14 cellular contexts compared by ENCODE assay signal in the genomic region with DNA sequence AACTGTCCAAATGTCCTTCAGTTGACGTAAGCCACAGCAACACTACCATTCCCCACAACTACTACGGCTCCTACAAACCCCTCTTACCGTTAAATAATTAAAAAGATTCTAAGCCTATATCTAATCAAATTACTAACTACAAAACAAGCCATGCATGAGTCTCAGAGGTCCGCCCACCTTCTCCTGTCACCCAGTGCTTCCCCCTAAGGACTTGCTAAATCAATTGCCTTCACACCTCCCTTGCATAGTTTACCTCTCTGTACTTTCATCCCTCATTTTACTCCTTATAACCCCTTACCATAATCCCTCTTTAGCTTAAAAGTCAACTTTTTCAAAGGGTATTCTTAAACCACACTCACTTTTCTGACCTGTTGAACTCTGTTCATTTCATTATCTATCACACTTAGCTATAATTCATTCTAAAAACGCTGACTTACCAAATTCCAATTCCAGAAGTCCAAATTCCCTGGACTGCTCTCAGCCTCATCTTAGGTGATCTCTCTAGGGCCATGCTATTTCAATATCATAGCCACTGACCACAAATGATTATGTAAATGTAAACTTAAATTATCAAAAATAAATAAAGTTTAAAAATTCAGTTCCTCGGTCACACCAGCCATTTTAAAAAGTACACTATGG.
DNase-seq lines count a peak whose midpoint lies in the region; ATAC-seq, FAIRE-seq and TF ChIP-seq lines count a peak whose summit lies in the region.
"Had no signal": no experiment of that assay in that cellular context is flagged by ENCODE, and none has a peak within 500 bp of the region (broad histone marks: within the 10 kb centered on the region; RNA-seq: fewer than 3 reads in every experiment).

No MANE protein-coding gene starts in this region.

- ATAC-seq in A549 (no peak), GM23338 (peak; percentile 34; the same call in 2 of the 3 replicates), K562 (no peak), HG03175 (IDR thresholded peaks at IDR 0.05; ENCODE audit: unreplicated experiment) (no peak)

- H3K9ac ChIP-seq in K562 (ENCODE audit: insufficient read depth in 1 of 2, low read depth in 2 of 2, low read length in 2 of 2) = no peak overlapping the region
- H3K9ac ChIP-seq: BLaER1 had no signal

- WGBS in A549 (ENCODE audit: missing lambda C conversion rate) = 94% methylated on average over 6 of the region's 6 CpGs
- WGBS in K562 (ENCODE audit: insufficient coverage, low coverage, missing lambda C conversion rate) = 93% methylated on average over 5 of the region's 6 CpGs
- WGBS in small intestine, 3 donors = 78 to 84% (median 83%) methylated on average over 6 of the region's 6 CpGs

- FAIRE-seq in A549 (lab: Jason Lieb, UNC) (no peak), K562 (lab: Jason Lieb, UNC) (no peak), small intestine (lab: Jason Lieb, UNC) (no peak)
- FAIRE-seq: A204.1, H1 had no signal

- no peaks in the 10 kb centered on the region for H3K4me1 ChIP-seq in A549
- H3K4me1 ChIP-seq in GM23338 (ENCODE audit: insufficient read depth) = no peaks in the 10 kb centered on the region
- no peaks in the 10 kb centered on the region for H3K4me1 ChIP-seq in K562 (replicated peaks in 1 of 2; ENCODE audit: control insufficient read depth in 2 of 2, insufficient read depth in 2 of 2, low read length in 2 of 2)
- peaks cover 0 to 2% of the 10 kb centered on the region in 2 donors for H3K4me1 ChIP-seq in small intestine (ENCODE audit: control insufficient read depth in 2 of 2, insufficient read depth in 1 of 2, low read depth in 1 of 2, low read length in 1 of 2)
- no peaks in the 10 kb centered on the region for H3K4me1 ChIP-seq in vagina
- H3K4me1 ChIP-seq: BLaER1, HAP-1 had no signal

- H3K27me3 ChIP-seq in GM23338 (ENCODE audit: insufficient read depth) (no peaks in the 10 kb centered on the region), K562 (ENCODE audit: control insufficient read depth in 2 of 2, insufficient read depth in 2 of 2, low read length in 2 of 2) (no peaks in the 10 kb centered on the region), small intestine (ENCODE audit: control insufficient read depth in 2 of 2, insufficient read depth in 2 of 2, low read length in 2 of 2) (no peaks in the 10 kb centered on the region), vagina (no peaks in the 10 kb centered on the region)
- H3K27me3 ChIP-seq: BLaER1 had no signal

- in situ Hi-C loops in K562 (cut with MboI) = no loop called here

- no peaks in the 10 kb centered on the region for H3F3A ChIP-seq in GM23338 (replicated peaks; ENCODE audit: low read depth)

- no peak overlapping the region for H3K4me2 ChIP-seq in A549
- H3K4me2 ChIP-seq in GM23338 = no peak overlapping the region
- no peak overlapping the region for H3K4me2 ChIP-seq in K562 (ENCODE audit: insufficient read depth, low read length)
- H3K4me2 ChIP-seq: BLaER1 had no signal

- peaks cover 3% of the 10 kb centered on the region for H3K27me3 Mint-ChIP-seq in GM23338 (ENCODE audit: insufficient read depth, low read depth, poor library complexity)
- H3K27me3 Mint-ChIP-seq: CD4-positive, alpha-beta memory T cell had no signal

- no peak for DNase-seq in A549 (ENCODE audit: low read depth in 1 of 2, low spot score in 1 of 2)
- DNase-seq in GM23338 (ENCODE audit: low spot score) = peak; percentile 17
- no peak for DNase-seq in K562 (ENCODE audit: extremely low read depth in 1 of 4, low spot score in 3 of 4)
- peak; percentile 69 for DNase-seq in small intestine
- DNase-seq in vagina (ENCODE audit: extremely low spot score in 2 of 2) = no peak
- DNase-seq: CD4-positive, alpha-beta memory T cell; DMS79 treated with DMSO at 0.1 percent for 48 hours; GF-D8 had no signal

- peaks cover 4% of the 10 kb centered on the region; the same call in 2 of the 3 replicates for H3K4me1 Mint-ChIP-seq in GM23338
- H3K4me1 Mint-ChIP-seq: CD14-positive monocyte; CD4-positive, alpha-beta memory T cell had no signal

- TF ChIP-seq RAD21 in A549 (conservative IDR thresholded peaks at IDR 0.05 in 1 of 2, IDR thresholded peaks at IDR 0.05 in 1 of 2) (no peak), K562 (CRISPR knock-in tag; conservative IDR thresholded peaks at IDR 0.05 in 1 of 2, IDR thresholded peaks at IDR 0.05 in 1 of 2) (no peak)

- no peak overlapping the region for H3K4me3 Mint-ChIP-seq in GM23338
- H3K4me3 Mint-ChIP-seq: CD14-positive monocyte; CD4-positive, alpha-beta memory T cell had no signal

- H3K36me3 ChIP-seq in GM23338 (ENCODE audit: insufficient read depth) = no peaks in the 10 kb centered on the region
- peaks cover under 1% of the 10 kb centered on the region; the same call in 1 of the 3 replicates for H3K36me3 ChIP-seq in K562 (ENCODE audit: control insufficient read depth, insufficient read depth, low read length)
- H3K36me3 ChIP-seq in small intestine (ENCODE audit: control insufficient read depth in 2 of 2, insufficient read depth in 2 of 2, low read length in 2 of 2) = no peaks in the 10 kb centered on the region
- no peaks in the 10 kb centered on the region for H3K36me3 ChIP-seq in vagina

- H3K9me3 ChIP-seq in A549 (no peaks in the 10 kb centered on the region), K562 (replicated peaks; ENCODE audit: control insufficient read depth, insufficient read depth, low read depth, low read length) (no peaks in the 10 kb centered on the region), small intestine (ENCODE audit: control insufficient read depth, low read depth) (no peaks in the 10 kb centered on the region), vagina (no peaks in the 10 kb centered on the region)
- H3K9me3 ChIP-seq: BLaER1, HAP-1 had no signal

- TF ChIP-seq CTCF in A549 (IDR thresholded peaks at IDR 0.05) = no peak
- TF ChIP-seq CTCF in GM23338 (conservative IDR thresholded peaks at IDR 0.05; ENCODE audit: low read depth in 2 of 2) = no peak
- no peak for TF ChIP-seq CTCF in K562 (IDR thresholded peaks at IDR 0.05 in 2 of 3, conservative IDR thresholded peaks at IDR 0.05 in 1 of 3; ENCODE audit: insufficient read depth in 2 of 3, low read depth in 1 of 3, low read length in 3 of 3)
- TF ChIP-seq CTCF in vagina (IDR thresholded peaks at IDR 0.05) = no peak

- H3K27ac ChIP-seq in A549 (no peak overlapping the region), GM23338 (ENCODE audit: low read depth) (no peak overlapping the region), K562 (ENCODE audit: extremely low read depth, low read depth, low read length) (no peak overlapping the region), small intestine (ENCODE audit: low read depth in 1 of 2, low read length in 1 of 2) (no peak overlapping the region), vagina (no peak overlapping the region)
- H3K27ac ChIP-seq: BLaER1 had no signal

- H3K4me3 ChIP-seq in A549 (no peak overlapping the region), GM23338 (no peak overlapping the region), K562 (no peak overlapping the region), small intestine (ENCODE audit: low read depth in 1 of 2, low read length in 2 of 2) (no peak overlapping the region), vagina (no peak overlapping the region)
- H3K4me3 ChIP-seq: BLaER1, HAP-1 had no signal

- H4K20me1 ChIP-seq in GM23338 (replicated peaks; ENCODE audit: insufficient read depth) = no peaks in the 10 kb centered on the region
- H4K20me1 ChIP-seq in K562 (replicated peaks; ENCODE audit: control insufficient read depth, insufficient read depth, low read length) = no peaks in the 10 kb centered on the region
- H4K20me1 ChIP-seq: BLaER1 had no signal

- TF ChIP-seq POLR2A in A549 (IDR thresholded peaks at IDR 0.05; ENCODE audit: low read length) (no peak), K562 (conservative IDR thresholded peaks at IDR 0.05) (no peak), vagina (IDR thresholded peaks at IDR 0.05) (no peak)

- intact Hi-C loops in K562 (cut with micrococcal nuclease) (no loop called here), vagina (cut with DNase I) (no loop called here)

- no peaks in the 10 kb centered on the region for H3K79me2 ChIP-seq in GM23338 (replicated peaks; ENCODE audit: insufficient read depth)
- no peaks in the 10 kb centered on the region for H3K79me2 ChIP-seq in K562 (ENCODE audit: control insufficient read depth, insufficient read depth, low read length)

- CTCF ChIA-PET in A549 (lab: Yijun Ruan, JAX) = no interaction called here
- CTCF ChIA-PET in K562 (lab: Yijun Ruan, JAX; ENCODE audit: low intra/inter-chr PET ratio) = no interaction called here

- no peaks in the 10 kb centered on the region for H3K9me2 ChIP-seq in GM23338 (ENCODE audit: insufficient read depth)

- H3K9me3 Mint-ChIP-seq in GM23338 = no peaks in the 10 kb centered on the region
- H3K9me3 Mint-ChIP-seq: CD4-positive, alpha-beta memory T cell had no signal

- H2AFZ ChIP-seq in GM23338 (no peak overlapping the region), K562 (ENCODE audit: low read depth, low read length) (no peak overlapping the region)

- POLR2A ChIA-PET in A549 (lab: Yijun Ruan, JAX) = no interaction called here
- POLR2A ChIA-PET in K562 (lab: Yijun Ruan, JAX) = interaction anchor here (0.7 kb wide), 1 partner anchor 13 kb away, joined by 3 read pairs; no protein-coding TSS in a partner anchor

- H3K36me3 Mint-ChIP-seq in GM23338 (ENCODE audit: low read depth) = peaks cover under 1% of the 10 kb centered on the region; the same call in 1 of the 3 replicates
- H3K36me3 Mint-ChIP-seq: CD4-positive, alpha-beta memory T cell had no signal

- no peak overlapping the region for H3K27ac Mint-ChIP-seq in GM23338
- H3K27ac Mint-ChIP-seq: CD14-positive monocyte; CD4-positive, alpha-beta memory T cell had no signal

- BruUV-seq in K562 (replicated peaks; lab: Mats Ljungman, UMichigan) = no TSS peak

- H3K9me1 ChIP-seq in K562 (ENCODE audit: control insufficient read depth, insufficient read depth, low read length) = no peaks in the 10 kb centered on the region

- TF ChIP-seq EP300 in A549 (IDR thresholded peaks at IDR 0.05) (no peak), K562 (IDR thresholded peaks at IDR 0.05; ENCODE audit: low read length) (no peak)

TF ChIP-seq in A549, 52 proteins besides CTCF, POLR2A, EP300 and RAD21 (continues in another document):
- TF ChIP-seq MAFK (IDR thresholded peaks at IDR 0.05; ENCODE audit: partially characterized antibody) = peak; percentile 58

TF ChIP-seq in K562, 482 proteins besides CTCF, POLR2A, EP300 and RAD21 (continues in another document):
- TF ChIP-seq C11orf30 (IDR thresholded peaks at IDR 0.05; ENCODE audit: low read depth) = peak; percentile 48
- TF ChIP-seq POLR2AphosphoS2 (IDR thresholded peaks at IDR 0.05; ENCODE audit: low read length) = no peak
- peak; percentile 49 for TF ChIP-seq MAFG (tag; conservative IDR thresholded peaks at IDR 0.05)
- TF ChIP-seq SIN3A (IDR thresholded peaks at IDR 0.05; ENCODE audit: borderline replicate concordance in 2 of 2, control insufficient read depth in 1 of 2, low read depth in 2 of 2, low read length in 2 of 2) = no peak
- TF ChIP-seq ZNF316 (IDR thresholded peaks at IDR 0.05) = peak; percentile 69
- no peak for TF ChIP-seq HDAC2 (IDR thresholded peaks at IDR 0.05)

Comparison
In these comparisons a context has a peak if more than half of its experiments do, and no peak if none do; other contexts are left out.
1. DNase-seq: peak in GM23338 (single experiment) and small intestine (single experiment); none in A549 (0 of 2), K562 (0 of 4) and vagina (0 of 2).
2. Of the 35 proteins assayed by ChIP-seq in both K562 and A549: peak only in K562: none; only in A549: MAFK; in both: none; in neither: 34.